ENCODE assay signal across 1 cellular context in genomic region chr20:57920971-57921370, GRCh38.
TF ChIP-seq lines count a peak whose summit lies in the region.

No MANE protein-coding gene starts in this region.

TF ChIP-seq in IMR-90, 13 proteins besides CTCF, POLR2A, EP300 and RAD21 (continued from another document):
- TF ChIP-seq MAZ (IDR thresholded peaks at IDR 0.05; ENCODE audit: borderline replicate concordance, low read depth, low read length), result no peak
- no peak for TF ChIP-seq CEBPB (IDR thresholded peaks at IDR 0.05; ENCODE audit: low read depth, low read length)
- no peak for TF ChIP-seq SMC3 (IDR thresholded peaks at IDR 0.05; ENCODE audit: low read depth, low read length)
- no peak for TF ChIP-seq NFE2L2 (IDR thresholded peaks at IDR 0.05; ENCODE audit: low read depth, low read length)
- TF ChIP-seq CHD1 (IDR thresholded peaks at IDR 0.05; ENCODE audit: low read depth, low read length), result no peak
- TF ChIP-seq MXI1 (IDR thresholded peaks at IDR 0.05; ENCODE audit: borderline replicate concordance, low read depth, low read length), result no peak
